ENCODE assay signal across 8 cellular contexts in the genomic region with DNA sequence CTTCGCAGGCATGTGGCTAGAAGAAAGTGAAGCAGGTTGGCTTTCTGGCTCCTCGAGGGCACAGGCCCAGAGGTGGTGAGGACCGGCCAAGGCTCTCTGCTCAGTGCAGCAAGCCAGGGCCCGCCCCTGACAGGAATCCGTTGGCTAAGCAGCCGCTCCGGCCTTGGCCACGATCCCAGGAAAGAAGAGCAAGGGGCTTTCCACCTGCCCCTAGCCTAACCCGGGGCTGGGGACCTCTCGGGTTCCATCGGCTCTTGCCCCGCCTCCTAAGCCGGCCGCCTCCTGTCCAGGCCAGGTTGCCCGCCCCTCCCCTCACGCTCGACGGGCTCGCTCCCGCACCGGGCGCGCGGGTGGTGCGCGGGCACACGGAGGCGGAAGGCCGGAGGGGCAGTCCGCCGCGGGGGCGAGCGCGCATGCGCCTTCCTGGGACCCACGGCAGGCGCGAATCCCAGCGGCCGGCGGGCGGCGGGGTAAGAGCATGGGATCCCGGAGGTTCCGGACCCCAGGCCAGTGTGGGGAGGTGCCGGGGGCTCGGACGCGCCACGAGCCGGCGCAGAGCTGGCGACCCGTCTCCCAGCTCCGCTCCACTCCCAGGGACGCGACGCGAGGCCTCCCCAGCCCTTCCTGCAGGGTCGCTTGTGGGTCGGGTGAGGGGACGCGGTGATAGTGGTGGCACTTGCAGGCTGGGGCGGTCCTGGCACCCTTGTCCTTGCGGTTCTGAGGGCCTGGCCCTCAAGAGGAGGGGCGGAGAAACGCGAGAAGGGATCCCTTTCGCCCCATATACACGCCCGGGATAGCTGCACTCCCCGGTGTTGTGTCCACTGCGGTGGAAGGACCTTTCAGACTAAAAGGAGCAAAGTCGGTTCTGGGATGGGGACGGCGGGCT. TPM values are rescaled to one million over a fixed set of nuclear protein-coding genes. Genes with fewer than 3 reads are reported as not detected.
DNase-seq lines count a peak whose midpoint lies in the region; ATAC-seq, FAIRE-seq and TF ChIP-seq lines count a peak whose summit lies in the region.

ALG6 (plus strand) TSS at position 410 of the 886 bp plus-strand sequence. CDS start 3,351 bp downstream, outside the sequence.

- H3K4me2 ChIP-seq in HepG2 (ENCODE audit: low read depth, low read length) = peak within 1 kb of the TSS; percentile 88

- no peaks in the 10 kb centered on the region for H3K9me3 ChIP-seq in HepG2 (ENCODE audit: low read length)

- H3K4me1 ChIP-seq in HepG2 (ENCODE audit: insufficient read depth, low read length) = peaks cover 15% of the 10 kb centered on the region; the same call in 1 of the 2 replicates

- in situ Hi-C loops in HepG2 (cut with HindIII; ENCODE audit: extremely low pct_ligation_motif_present, low pct_unique_long_range_greater_than_20kb) = no loop called here

- peak; percentile 79 for TF ChIP-seq CTCF in HepG2 (CRISPR knock-in tag; IDR thresholded peaks at IDR 0.05)

- WGBS in HepG2 (ENCODE audit: low lambda C conversion rate) = 1% methylated on average over 18 of the region's 77 CpGs

- POLR2A ChIA-PET in HepG2 (lab: Yijun Ruan, JAX) = no interaction called here

- H3K4me3 ChIP-seq in HepG2 (replicated peaks in 1 of 3; ENCODE audit: insufficient read depth in 1 of 3, low read depth in 2 of 3, low read length in 3 of 3) = peak within 1 kb of the TSS; percentile 79 to 91 (median 82)

- H3K36me3 ChIP-seq in HepG2 (replicated peaks in 1 of 2; ENCODE audit: control insufficient read depth in 1 of 2, insufficient read depth in 2 of 2, low read length in 2 of 2) = no peaks in the 10 kb centered on the region

- peak within 1 kb of the TSS; percentile 73 for H3K27ac ChIP-seq in HepG2 (ENCODE audit: extremely low read length, insufficient read depth, low read length)

- CTCF ChIA-PET in HepG2 (lab: Yijun Ruan, JAX; ENCODE audit: low intra/inter-chr PET ratio, low total read pairs) = interaction anchor here (1.3 kb wide), 1 partner anchor 74 kb away, joined by 6 read pairs; no protein-coding TSS in a partner anchor

- H3K27me3 ChIP-seq in HepG2 (ENCODE audit: control insufficient read depth in 1 of 2, insufficient read depth in 2 of 2, low read length in 2 of 2) = no peaks in the 10 kb centered on the region

- TF ChIP-seq RAD21 in HepG2 (CRISPR knock-in tag; IDR thresholded peaks at IDR 0.05) = peak; percentile 68; the same call in 1 of the 2 replicates

- no peaks in the 10 kb centered on the region for H4K20me1 ChIP-seq in HepG2 (ENCODE audit: insufficient read depth, low read length)

- ATAC-seq in GM19397 (IDR thresholded peaks at IDR 0.05; ENCODE audit: unreplicated experiment) = peak; percentile 93
- peak; percentile 92 for ATAC-seq in HG03565 (IDR thresholded peaks at IDR 0.05; ENCODE audit: unreplicated experiment)
- peak; percentile 96 for ATAC-seq in HepG2

- no peak for TF ChIP-seq EP300 in HepG2 (IDR thresholded peaks at IDR 0.05; ENCODE audit: low read depth in 2 of 2, low read length in 2 of 2)
- no peak for TF ChIP-seq EP300 in HepG2 (CRISPR knock-in tag; IDR thresholded peaks at IDR 0.05; ENCODE audit: borderline replicate concordance)

- no TSS peak for BruUV-seq in HepG2 (replicated peaks; lab: Mats Ljungman, UMichigan)

- no peak for FAIRE-seq in HepG2 (lab: Jason Lieb, UNC)

- intact Hi-C loops in HepG2 (cut with micrococcal nuclease; ENCODE audit: unreplicated experiment) = loop anchor here (1.0 kb wide), 1 partner anchor 74 kb away; no protein-coding TSS in a partner anchor

- peak; percentile 90 to 94 for TF ChIP-seq POLR2A in HepG2 (IDR thresholded peaks at IDR 0.05; ENCODE audit: insufficient read depth in 1 of 2, low read depth in 2 of 2, low read length in 2 of 2)

- DNase-seq in CD1c-positive myeloid dendritic cell (ENCODE audit: extremely low spot score) (peak; percentile 96), NCI-H748 (lab: John Stamatoyannopoulos, UW; ENCODE audit: unreplicated experiment) (peak; percentile 96), dermis blood vessel endothelial cell (peak; percentile 96), HepG2 (ENCODE audit: low spot score) (peak; percentile 86)
- peak; percentile 79 for DNase-seq in activated CD4-positive, alpha-beta T cell treated with anti-CD3 and anti-CD28 coated beads, Interleukin-2, amount 50 U/mL, for 4 hours
- peak; percentile 91 to 92 for DNase-seq in stimulated activated CD4-positive, alpha-beta T cell treated with anti-CD3 and anti-CD28 coated beads, Interleukin-2, amount 100 ng/mL, for 48 hours

- peak within 1 kb of the TSS; percentile 93 for H2AFZ ChIP-seq in HepG2 (ENCODE audit: low read length)

- H3K79me2 ChIP-seq in HepG2 (ENCODE audit: insufficient read depth, low read length) = no peaks in the 10 kb centered on the region

- peak within 1 kb of the TSS; percentile 80 for H3K9ac ChIP-seq in HepG2 (ENCODE audit: insufficient read depth, low read depth, low read length)

TF ChIP-seq in HepG2, 621 proteins besides CTCF, POLR2A, EP300 and RAD21 (continues in another document):
- TF ChIP-seq NFKB2 (CRISPR knock-in tag; IDR thresholded peaks at IDR 0.05; ENCODE audit: borderline replicate concordance) (peak; percentile 64; the same call in 1 of the 2 replicates), ZNF333 (CRISPR knock-in tag; IDR thresholded peaks at IDR 0.05; ENCODE audit: borderline replicate concordance) (peak; percentile 75; the same call in 1 of the 2 replicates), NR3C1 (CRISPR knock-in tag; IDR thresholded peaks at IDR 0.05) (no peak), GABPA (IDR thresholded peaks at IDR 0.05; ENCODE audit: low read depth, low read length) (no peak), GABPA (CRISPR knock-in tag; IDR thresholded peaks at IDR 0.05; ENCODE audit: low read depth) (no peak), LCORL (IDR thresholded peaks at IDR 0.05) (no peak), LCORL (CRISPR knock-in tag; IDR thresholded peaks at IDR 0.05) (peak; percentile 64), ZNF205 (CRISPR knock-in tag; IDR thresholded peaks at IDR 0.05) (0 out of 2 replicates have a peak, but pooled peaks have one; percentile 16), CAMTA2 (CRISPR knock-in tag; IDR thresholded peaks at IDR 0.05; ENCODE audit: borderline replicate concordance) (no peak), ZNF660 (CRISPR knock-in tag; IDR thresholded peaks at IDR 0.05; ENCODE audit: borderline replicate concordance, low read depth) (no peak), ZBTB38 (CRISPR knock-in tag; IDR thresholded peaks at IDR 0.05) (no peak; the same call in 1 of the 2 replicates), BHLHE40 (IDR thresholded peaks at IDR 0.05; ENCODE audit: low read length) (no peak), SATB2 (CRISPR knock-in tag; IDR thresholded peaks at IDR 0.05) (0 out of 2 replicates have a peak, but pooled peaks have one; percentile 11), EED (CRISPR knock-in tag; IDR thresholded peaks at IDR 0.05) (no peak), ZNF441 (CRISPR knock-in tag; IDR thresholded peaks at IDR 0.05; ENCODE audit: borderline replicate concordance) (peak; percentile 40; the same call in 1 of the 2 replicates), DNMT3B (CRISPR knock-in tag; conservative IDR thresholded peaks at IDR 0.05) (no peak), ZNF619 (CRISPR knock-in tag; IDR thresholded peaks at IDR 0.05) (peak; percentile 84), ZNF816 (CRISPR knock-in tag; IDR thresholded peaks at IDR 0.05; ENCODE audit: borderline replicate concordance) (peak; percentile 75; the same call in 1 of the 2 replicates)
- TF ChIP-seq, protein P1, sequence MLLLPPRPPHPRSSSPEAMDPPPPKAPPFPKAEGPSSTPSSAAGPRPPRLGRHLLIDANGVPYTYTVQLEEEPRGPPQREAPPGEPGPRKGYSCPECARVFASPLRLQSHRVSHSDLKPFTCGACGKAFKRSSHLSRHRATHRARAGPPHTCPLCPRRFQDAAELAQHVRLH (CRISPR knock-in tag; IDR thresholded peaks at IDR 0.05; ENCODE audit: borderline replicate concordance, low read depth) = peak; percentile 68; the same call in 1 of the 2 replicates
- TF ChIP-seq, protein P2, sequence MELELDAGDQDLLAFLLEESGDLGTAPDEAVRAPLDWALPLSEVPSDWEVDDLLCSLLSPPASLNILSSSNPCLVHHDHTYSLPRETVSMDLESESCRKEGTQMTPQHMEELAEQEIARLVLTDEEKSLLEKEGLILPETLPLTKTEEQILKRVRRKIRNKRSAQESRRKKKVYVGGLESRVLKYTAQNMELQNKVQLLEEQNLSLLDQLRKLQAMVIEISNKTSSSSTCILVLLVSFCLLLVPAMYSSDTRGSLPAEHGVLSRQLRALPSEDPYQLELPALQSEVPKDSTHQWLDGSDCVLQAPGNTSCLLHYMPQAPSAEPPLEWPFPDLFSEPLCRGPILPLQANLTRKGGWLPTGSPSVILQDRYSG (CRISPR knock-in tag; IDR thresholded peaks at IDR 0.05) = no peak

RNA-seq across cellular contexts. Expression of gene ALG6, which starts in this region (rescaled TPM):
- total RNA-seq in dermis blood vessel endothelial cell (13.8 and 20.8 TPM in 2 replicates), HepG2 (2016; rRNA removed; fragmentation: Illumina TruSeq; extraction: Trizol) (4.5 and 8.1 TPM in 2 replicates)
- 1.4 and 2.8 TPM in 2 replicates for total RNA-seq in HepG2 (2016; cell fraction: cytosol; rRNA removed; fragmentation: Illumina TruSeq; extraction: Trizol; ENCODE audit: low read depth)
- total RNA-seq in HepG2 (2016; cell fraction: insoluble cytoplasmic fraction; rRNA removed; fragmentation: Illumina TruSeq; extraction: Trizol) = 4.9 and 8.6 TPM in 2 replicates
- 3.1 and 3.9 TPM in 2 replicates for total RNA-seq in HepG2 (2016; cell fraction: membrane; rRNA removed; fragmentation: Illumina TruSeq; extraction: Trizol)
- total RNA-seq in HepG2 (2016; cell fraction: nucleus; rRNA removed; fragmentation: Illumina TruSeq; extraction: Trizol) = 14.7 and 17.1 TPM in 2 replicates
- polyA plus RNA-seq in HepG2 (2011; rRNA removed) = 4.4 and 6.8 TPM in 2 replicates
- 2.0 and 3.2 TPM in 2 replicates for polyA plus RNA-seq in HepG2 (2011; cell fraction: cytosol; rRNA removed)
- 3.6 and 4.7 TPM in 2 replicates for polyA plus RNA-seq in HepG2 (2011; cell fraction: nucleus; rRNA removed)
- 5.5 and 6.3 TPM in 2 replicates for polyA plus RNA-seq in HepG2 (2012)
- 1.6 and 1.7 TPM in 2 replicates for polyA plus RNA-seq in HepG2 (2016; cell fraction: cytosol; fragmentation: Illumina TruSeq; extraction: Trizol; ENCODE audit: low read depth)
- 4.7 and 5.3 TPM in 2 replicates for polyA plus RNA-seq in HepG2 (2016; cell fraction: insoluble cytoplasmic fraction; fragmentation: Illumina TruSeq; extraction: Trizol; ENCODE audit: low read depth)
- polyA plus RNA-seq in HepG2 (2016; cell fraction: membrane; fragmentation: Illumina TruSeq; extraction: Trizol; ENCODE audit: low read depth) = 2.3 and 2.7 TPM in 2 replicates
- 19.6 and 21.1 TPM in 2 replicates for polyA plus RNA-seq in HepG2 (2016; cell fraction: nucleus; fragmentation: Illumina TruSeq; extraction: Trizol; ENCODE audit: insufficient read depth, low read depth)
- polyA minus RNA-seq in HepG2 (2011; rRNA and poly(A)+ RNA removed; ENCODE audit: low replicate concordance) = 3.0 and 7.1 TPM in 2 replicates
- 3.1 and 3.4 TPM in 2 replicates for polyA minus RNA-seq in HepG2 (2011; cell fraction: cytosol; rRNA and poly(A)+ RNA removed)
- polyA minus RNA-seq in HepG2 (2011; cell fraction: nucleus; rRNA and poly(A)+ RNA removed) = 12.0 and 16.0 TPM in 2 replicates

Comparison
In these comparisons a context has a peak if more than half of its experiments do, and no peak if none do; other contexts are left out.
1. Peak in every context shown above with its lines: DNase-seq, ATAC-seq, H3K4me3 ChIP-seq and H3K27ac ChIP-seq.